In genomic region chr18:21167641-21168372, GRCh38 we compare ENCODE assay signal across 8 cellular contexts. TPM values are rescaled to one million over a fixed set of nuclear protein-coding genes. Genes with fewer than 3 reads are reported as not detected.
A peak's percentile ranks its signal among the peaks of the same experiment; 100 is the strongest.
DNase-seq lines count a peak whose midpoint lies in the region; FAIRE-seq and TF ChIP-seq lines count a peak whose summit lies in the region.
"Had no signal": no experiment of that assay in that cellular context is flagged by ENCODE, and none has a peak within 500 bp of the region (broad histone marks: within the 10 kb centered on the region; RNA-seq: fewer than 3 reads in every experiment).

No MANE protein-coding gene starts in this region.

- DNase-seq in MM.1S (peak; percentile 73), NCI-H69 (lab: John Stamatoyannopoulos, UW) (peak; percentile 100), epithelial cell of prostate (ENCODE audit: low read depth, low spot score) (peak; percentile 33), small intestine (peak; percentile 37), putamen (ENCODE audit: low spot score) (no peak), activated gamma-delta T cell (lab: John Stamatoyannopoulos, UW) (no peak), foreskin fibroblast (no peak)
- DNase-seq: activated CD8-positive, alpha-beta T cell treated with anti-CD3 and anti-CD28 coated beads, Interleukin-2, amount 10 ng/mL, durations not matched to agents 7 days and 5 days had no signal

- H2AFZ ChIP-seq in MM.1S (ENCODE audit: low read length) = no peak overlapping the region

- H3K9me3 ChIP-seq in MM.1S (replicated peaks; ENCODE audit: insufficient read depth, low read length) = no peaks in the 10 kb centered on the region
- no peaks in the 10 kb centered on the region for H3K9me3 ChIP-seq in small intestine (ENCODE audit: control insufficient read depth, low read depth)

- no peak overlapping the region for H3K9ac ChIP-seq in MM.1S (ENCODE audit: low read length)

- H3K4me3 ChIP-seq in MM.1S (ENCODE audit: low read length) (no peak overlapping the region), small intestine (ENCODE audit: low read depth in 1 of 2, low read length in 2 of 2) (no peak overlapping the region), foreskin fibroblast (ENCODE audit: low read depth in 1 of 2, low read length in 2 of 2) (no peak overlapping the region)

- 0 out of 2 replicates have a peak, but pooled peaks cover 3% of the 10 kb centered on the region for H3K4me1 ChIP-seq in MM.1S (ENCODE audit: low read length)
- H3K4me1 ChIP-seq in small intestine (ENCODE audit: control insufficient read depth in 2 of 2, insufficient read depth in 1 of 2, low read depth in 1 of 2, low read length in 1 of 2) = no peaks in the 10 kb centered on the region

- H3F3A ChIP-seq in MM.1S (ENCODE audit: insufficient read depth, low read length) = no peaks in the 10 kb centered on the region

- FAIRE-seq in small intestine (lab: Jason Lieb, UNC) = no peak

- no peaks in the 10 kb centered on the region for H3K27me3 ChIP-seq in MM.1S (replicated peaks; ENCODE audit: insufficient read depth, low read length)
- H3K27me3 ChIP-seq in small intestine (ENCODE audit: control insufficient read depth in 2 of 2, insufficient read depth in 2 of 2, low read length in 2 of 2) = no peaks in the 10 kb centered on the region

- H3K9me2 ChIP-seq in MM.1S (replicated peaks; ENCODE audit: insufficient read depth, low read length) = no peaks in the 10 kb centered on the region

- 25 to 52% (median 33%) methylated on average over 1 of the region's 1 CpG for WGBS in small intestine, 3 donors

- no peak overlapping the region for H3K27ac ChIP-seq in MM.1S (ENCODE audit: low read length)
- no peak overlapping the region for H3K27ac ChIP-seq in epithelial cell of prostate
- no peak overlapping the region for H3K27ac ChIP-seq in small intestine (ENCODE audit: low read depth in 1 of 2, low read length in 1 of 2)

- H3K36me3 ChIP-seq in MM.1S (replicated peaks; ENCODE audit: insufficient read depth, low read length) (no peaks in the 10 kb centered on the region), small intestine (ENCODE audit: control insufficient read depth in 2 of 2, insufficient read depth in 2 of 2, low read length in 2 of 2) (no peaks in the 10 kb centered on the region)

- H3K4me2 ChIP-seq in MM.1S (ENCODE audit: low read depth, low read length) = no peak overlapping the region

- TF ChIP-seq CTCF in MM.1S (IDR thresholded peaks at IDR 0.05; ENCODE audit: low read length) (no peak), foreskin fibroblast (IDR thresholded peaks at IDR 0.05; ENCODE audit: low read depth, low read length) (no peak)

- H4K20me1 ChIP-seq in MM.1S (ENCODE audit: insufficient read depth, low read length) = no peaks in the 10 kb centered on the region

- H3K79me2 ChIP-seq in MM.1S (ENCODE audit: low read length) = no peaks in the 10 kb centered on the region

RNA-seq across cellular contexts. Expression of gene ROCK1, which starts 56.2 kb away (rescaled TPM):
- 10 to 100 TPM in 2 of 3 donors, 1 to 10 TPM in 1; 6.8 to 13.8 (median 11.0) TPM for polyA plus RNA-seq in small intestine

Comparison
In these comparisons a context has a peak if more than half of its experiments do, and no peak if none do; other contexts are left out.
1. DNase-seq: peak in MM.1S (single experiment), NCI-H69 (single experiment), epithelial cell of prostate (single experiment) and small intestine (single experiment); none in putamen (single experiment), activated gamma-delta T cell (single experiment) and foreskin fibroblast (0 of 2).